Comparison of ENCODE assay signal across 1 cellular context in the genomic region with DNA sequence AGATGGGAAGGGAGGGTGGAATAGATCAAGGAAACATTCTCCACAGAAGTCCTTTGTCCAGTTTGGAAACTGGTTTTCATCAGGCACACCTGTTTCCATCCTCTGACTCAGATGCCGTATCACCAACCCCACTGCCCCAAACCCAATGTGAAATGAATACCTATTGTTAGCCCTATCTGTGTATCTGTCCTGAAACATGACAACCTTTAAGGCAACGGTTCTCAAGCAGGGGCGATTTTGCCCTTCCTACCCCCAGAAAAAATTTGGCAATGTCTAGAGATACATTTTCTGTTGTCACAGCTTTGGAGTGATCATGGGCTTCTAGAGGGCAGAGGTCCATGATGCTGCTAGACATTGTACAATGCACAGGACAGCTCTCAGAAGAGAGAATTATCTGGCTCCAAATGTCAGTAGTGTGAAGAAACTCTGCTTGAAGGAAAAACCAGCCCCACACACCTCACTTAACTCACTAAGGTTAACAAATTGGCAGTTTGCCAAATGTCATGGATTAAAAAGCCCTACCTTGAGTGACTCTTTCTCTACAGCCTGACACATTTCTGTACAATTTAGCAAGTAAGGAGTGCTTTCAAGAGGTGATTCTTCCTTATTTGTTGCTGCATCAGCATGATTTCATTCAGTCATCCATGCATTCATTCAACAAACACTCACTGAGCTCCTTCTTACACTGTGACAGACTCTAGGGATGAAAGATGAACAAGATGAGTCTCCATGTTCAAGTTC.
TF ChIP-seq lines count a peak whose summit lies in the region.

No MANE protein-coding gene starts in this region.

TF ChIP-seq in HepG2, 621 proteins besides CTCF, POLR2A, EP300 and RAD21:
- TF ChIP-seq, protein P1, sequence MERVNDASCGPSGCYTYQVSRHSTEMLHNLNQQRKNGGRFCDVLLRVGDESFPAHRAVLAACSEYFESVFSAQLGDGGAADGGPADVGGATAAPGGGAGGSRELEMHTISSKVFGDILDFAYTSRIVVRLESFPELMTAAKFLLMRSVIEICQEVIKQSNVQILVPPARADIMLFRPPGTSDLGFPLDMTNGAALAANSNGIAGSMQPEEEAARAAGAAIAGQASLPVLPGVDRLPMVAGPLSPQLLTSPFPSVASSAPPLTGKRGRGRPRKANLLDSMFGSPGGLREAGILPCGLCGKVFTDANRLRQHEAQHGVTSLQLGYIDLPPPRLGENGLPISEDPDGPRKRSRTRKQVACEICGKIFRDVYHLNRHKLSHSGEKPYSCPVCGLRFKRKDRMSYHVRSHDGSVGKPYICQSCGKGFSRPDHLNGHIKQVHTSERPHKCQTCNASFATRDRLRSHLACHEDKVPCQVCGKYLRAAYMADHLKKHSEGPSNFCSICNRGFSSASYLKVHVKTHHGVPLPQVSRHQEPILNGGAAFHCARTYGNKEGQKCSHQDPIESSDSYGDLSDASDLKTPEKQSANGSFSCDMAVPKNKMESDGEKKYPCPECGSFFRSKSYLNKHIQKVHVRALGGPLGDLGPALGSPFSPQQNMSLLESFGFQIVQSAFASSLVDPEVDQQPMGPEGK (CRISPR knock-in tag; IDR thresholded peaks at IDR 0.05), result no peak
- peak; percentile 80 to 83 for TF ChIP-seq MAFK (conservative IDR thresholded peaks at IDR 0.05 in 1 of 2, IDR thresholded peaks at IDR 0.05 in 1 of 2; ENCODE audit: low read length in 2 of 2)
- 0 out of 2 replicates have a peak, but pooled peaks have one; percentile 56 for TF ChIP-seq GTF2F1 (IDR thresholded peaks at IDR 0.05; ENCODE audit: low read length)
- no peak for TF ChIP-seq SMAD9 (CRISPR knock-in tag; IDR thresholded peaks at IDR 0.05)
- TF ChIP-seq, protein P2, sequence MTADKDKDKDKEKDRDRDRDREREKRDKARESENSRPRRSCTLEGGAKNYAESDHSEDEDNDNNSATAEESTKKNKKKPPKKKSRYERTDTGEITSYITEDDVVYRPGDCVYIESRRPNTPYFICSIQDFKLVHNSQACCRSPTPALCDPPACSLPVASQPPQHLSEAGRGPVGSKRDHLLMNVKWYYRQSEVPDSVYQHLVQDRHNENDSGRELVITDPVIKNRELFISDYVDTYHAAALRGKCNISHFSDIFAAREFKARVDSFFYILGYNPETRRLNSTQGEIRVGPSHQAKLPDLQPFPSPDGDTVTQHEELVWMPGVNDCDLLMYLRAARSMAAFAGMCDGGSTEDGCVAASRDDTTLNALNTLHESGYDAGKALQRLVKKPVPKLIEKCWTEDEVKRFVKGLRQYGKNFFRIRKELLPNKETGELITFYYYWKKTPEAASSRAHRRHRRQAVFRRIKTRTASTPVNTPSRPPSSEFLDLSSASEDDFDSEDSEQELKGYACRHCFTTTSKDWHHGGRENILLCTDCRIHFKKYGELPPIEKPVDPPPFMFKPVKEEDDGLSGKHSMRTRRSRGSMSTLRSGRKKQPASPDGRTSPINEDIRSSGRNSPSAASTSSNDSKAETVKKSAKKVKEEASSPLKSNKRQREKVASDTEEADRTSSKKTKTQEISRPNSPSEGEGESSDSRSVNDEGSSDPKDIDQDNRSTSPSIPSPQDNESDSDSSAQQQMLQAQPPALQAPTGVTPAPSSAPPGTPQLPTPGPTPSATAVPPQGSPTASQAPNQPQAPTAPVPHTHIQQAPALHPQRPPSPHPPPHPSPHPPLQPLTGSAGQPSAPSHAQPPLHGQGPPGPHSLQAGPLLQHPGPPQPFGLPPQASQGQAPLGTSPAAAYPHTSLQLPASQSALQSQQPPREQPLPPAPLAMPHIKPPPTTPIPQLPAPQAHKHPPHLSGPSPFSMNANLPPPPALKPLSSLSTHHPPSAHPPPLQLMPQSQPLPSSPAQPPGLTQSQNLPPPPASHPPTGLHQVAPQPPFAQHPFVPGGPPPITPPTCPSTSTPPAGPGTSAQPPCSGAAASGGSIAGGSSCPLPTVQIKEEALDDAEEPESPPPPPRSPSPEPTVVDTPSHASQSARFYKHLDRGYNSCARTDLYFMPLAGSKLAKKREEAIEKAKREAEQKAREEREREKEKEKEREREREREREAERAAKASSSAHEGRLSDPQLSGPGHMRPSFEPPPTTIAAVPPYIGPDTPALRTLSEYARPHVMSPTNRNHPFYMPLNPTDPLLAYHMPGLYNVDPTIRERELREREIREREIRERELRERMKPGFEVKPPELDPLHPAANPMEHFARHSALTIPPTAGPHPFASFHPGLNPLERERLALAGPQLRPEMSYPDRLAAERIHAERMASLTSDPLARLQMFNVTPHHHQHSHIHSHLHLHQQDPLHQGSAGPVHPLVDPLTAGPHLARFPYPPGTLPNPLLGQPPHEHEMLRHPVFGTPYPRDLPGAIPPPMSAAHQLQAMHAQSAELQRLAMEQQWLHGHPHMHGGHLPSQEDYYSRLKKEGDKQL (CRISPR knock-in tag; IDR thresholded peaks at IDR 0.05; ENCODE audit: low read depth), result no peak
- peak; percentile 99 for TF ChIP-seq LCORL (IDR thresholded peaks at IDR 0.05)
- no peak for TF ChIP-seq LCORL (CRISPR knock-in tag; IDR thresholded peaks at IDR 0.05)
- no peak for TF ChIP-seq ZNF343 (CRISPR knock-in tag; IDR thresholded peaks at IDR 0.05)
- TF ChIP-seq MAFF (IDR thresholded peaks at IDR 0.05; ENCODE audit: low read depth, low read length), result peak; percentile 76
- TF ChIP-seq IKZF4 (CRISPR knock-in tag; IDR thresholded peaks at IDR 0.05; ENCODE audit: borderline replicate concordance, low read depth, not compliant biosample characterization), result no peak
- TF ChIP-seq, protein P3, sequence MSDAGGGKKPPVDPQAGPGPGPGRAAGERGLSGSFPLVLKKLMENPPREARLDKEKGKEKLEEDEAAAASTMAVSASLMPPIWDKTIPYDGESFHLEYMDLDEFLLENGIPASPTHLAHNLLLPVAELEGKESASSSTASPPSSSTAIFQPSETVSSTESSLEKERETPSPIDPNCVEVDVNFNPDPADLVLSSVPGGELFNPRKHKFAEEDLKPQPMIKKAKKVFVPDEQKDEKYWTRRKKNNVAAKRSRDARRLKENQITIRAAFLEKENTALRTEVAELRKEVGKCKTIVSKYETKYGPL (CRISPR knock-in tag; IDR thresholded peaks at IDR 0.05), result no peak
- TF ChIP-seq RAD51 (IDR thresholded peaks at IDR 0.05; ENCODE audit: borderline replicate concordance), result no peak
